10 cellular contexts compared by ENCODE assay signal in the genomic region with DNA sequence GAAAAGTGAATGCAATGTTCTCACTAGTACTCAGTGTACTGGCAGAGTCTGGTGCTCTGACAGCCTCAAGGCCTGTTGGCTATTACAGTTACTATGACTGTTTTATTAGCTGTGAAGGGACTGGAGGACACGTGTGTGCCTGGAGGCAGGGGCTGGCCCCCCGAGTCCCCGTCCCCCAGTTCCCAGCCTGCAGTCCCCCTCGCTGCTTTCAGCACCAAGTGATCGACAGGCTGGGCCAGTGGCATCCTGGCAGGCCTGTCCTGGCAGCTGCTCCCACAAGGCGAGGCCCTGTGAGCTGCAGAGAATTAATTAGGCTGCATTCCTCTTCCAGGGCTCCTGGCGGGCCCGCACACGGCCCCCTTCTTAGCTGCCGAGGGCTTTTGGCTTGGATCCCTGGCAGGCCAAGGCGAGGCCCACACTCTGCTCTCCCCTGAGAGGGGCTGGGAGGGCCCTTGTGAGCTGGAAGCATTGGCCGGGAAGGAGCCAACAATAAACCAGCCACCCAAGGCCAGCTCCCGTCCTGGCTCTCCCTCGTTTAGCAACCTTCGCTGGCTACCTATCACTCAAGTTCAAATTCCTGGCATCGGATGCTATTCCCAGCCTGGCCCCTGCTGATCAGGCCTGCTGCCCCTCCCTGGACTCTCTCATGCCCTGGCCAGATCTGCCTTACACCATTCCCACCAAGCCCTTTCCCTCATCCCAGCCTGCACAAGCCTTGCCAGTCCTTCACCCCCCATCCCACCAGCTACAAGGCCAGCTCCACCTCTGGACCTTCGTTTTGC. TPM values are rescaled to one million over a fixed set of nuclear protein-coding genes. Genes with fewer than 3 reads are reported as not detected.
DNase-seq lines count a peak whose midpoint lies in the region; ATAC-seq and TF ChIP-seq lines count a peak whose summit lies in the region.
"Had no signal": no experiment of that assay in that cellular context is flagged by ENCODE, and none has a peak within 500 bp of the region (broad histone marks: within the 10 kb centered on the region; RNA-seq: fewer than 3 reads in every experiment).

No MANE protein-coding gene starts in this region.

- H3K27ac Mint-ChIP-seq in activated T-cell treated with anti-CD3 and anti-CD28 coated beads, Interleukin-2, amount 50 U/mL, for 72 hours: no peak overlapping the region
- no peak overlapping the region for H3K27ac Mint-ChIP-seq in activated T-helper 17 cell treated with anti-CD3 and anti-CD28 coated beads, Interleukin-2, amount 50 U/mL, for 72 hours

- peak overlapping the region; percentile 52 to 61 for H3K27ac ChIP-seq in thoracic aorta
- no peak overlapping the region for H3K27ac ChIP-seq in colonic mucosa

- no peaks in the 10 kb centered on the region for H3K4me1 Mint-ChIP-seq in activated T-cell treated with anti-CD3 and anti-CD28 coated beads, Interleukin-2, amount 50 U/mL, for 72 hours (ENCODE audit: low read depth)
- H3K4me1 Mint-ChIP-seq in activated T-helper 17 cell treated with anti-CD3 and anti-CD28 coated beads, Interleukin-2, amount 50 U/mL, for 72 hours: peaks cover 4% of the 10 kb centered on the region

- H3K9me3 Mint-ChIP-seq in activated T-cell treated with anti-CD3 and anti-CD28 coated beads, Interleukin-2, amount 50 U/mL, for 72 hours: no peaks in the 10 kb centered on the region
- H3K9me3 Mint-ChIP-seq in activated T-helper 17 cell treated with anti-CD3 and anti-CD28 coated beads, Interleukin-2, amount 50 U/mL, for 72 hours: no peaks in the 10 kb centered on the region

- no peak for ATAC-seq in thoracic aorta (ENCODE audit: insufficient number of reproducible peaks, low FRiP score, low read depth)
- ATAC-seq in activated T-cell treated with anti-CD3 and anti-CD28 coated beads, Interleukin-2, amount 50 U/mL, for 72 hours (replicated peaks in 1 of 2): no peak
- no peak for ATAC-seq in activated T-helper 17 cell treated with anti-CD3 and anti-CD28 coated beads, Interleukin-2, amount 50 U/mL, for 72 hours (replicated peaks)

- H3K27me3 ChIP-seq in thoracic aorta (replicated peaks; ENCODE audit: insufficient read depth) (no peaks in the 10 kb centered on the region), colonic mucosa (no peaks in the 10 kb centered on the region)

- H3K9ac ChIP-seq in colonic mucosa (ENCODE audit: low read depth in 2 of 2, low read length in 2 of 2): no peak overlapping the region

- TF ChIP-seq CTCF in thoracic aorta (IDR thresholded peaks at IDR 0.05) (no peak), colonic mucosa (IDR thresholded peaks at IDR 0.05) (no peak)

- H3K9me3 ChIP-seq in thoracic aorta (no peaks in the 10 kb centered on the region), colonic mucosa (no peaks in the 10 kb centered on the region)

- no peak overlapping the region for H3K4me3 ChIP-seq in thoracic aorta
- no peak overlapping the region for H3K4me3 ChIP-seq in colonic mucosa

- H3K4me1 ChIP-seq in thoracic aorta (ENCODE audit: control insufficient read depth in 1 of 2, low read depth in 2 of 2): peaks cover 24 to 49% of the 10 kb centered on the region in 2 donors
- H3K4me1 ChIP-seq in colonic mucosa: peaks cover 4% of the 10 kb centered on the region

- intact Hi-C loops in colonic mucosa (cut with DNase I): no loop called here

- H3K27me3 Mint-ChIP-seq in activated T-cell treated with anti-CD3 and anti-CD28 coated beads, Interleukin-2, amount 50 U/mL, for 72 hours (ENCODE audit: low read depth): no peaks in the 10 kb centered on the region
- peaks cover 3% of the 10 kb centered on the region for H3K27me3 Mint-ChIP-seq in activated T-helper 17 cell treated with anti-CD3 and anti-CD28 coated beads, Interleukin-2, amount 50 U/mL, for 72 hours

- no peak overlapping the region for H3K4me3 Mint-ChIP-seq in activated T-cell treated with anti-CD3 and anti-CD28 coated beads, Interleukin-2, amount 50 U/mL, for 72 hours
- H3K4me3 Mint-ChIP-seq in activated T-helper 17 cell treated with anti-CD3 and anti-CD28 coated beads, Interleukin-2, amount 50 U/mL, for 72 hours: no peak overlapping the region

- H3K36me3 ChIP-seq in thoracic aorta (no peaks in the 10 kb centered on the region), colonic mucosa (no peaks in the 10 kb centered on the region)

- DNase-seq in NCI-H1694 treated with DMSO at 0.1 percent for 48 hours (lab: John Stamatoyannopoulos, UW) (peak; percentile 79), cerebellum (ENCODE audit: low spot score) (peak; percentile 77), medulla oblongata (ENCODE audit: extremely low spot score) (peak; percentile 65), thoracic aorta (ENCODE audit: low spot score) (no peak), colonic mucosa (no peak)
- no peak for DNase-seq in activated T-cell treated with anti-CD3 and anti-CD28 coated beads, Interleukin-2, amount 50 U/mL, for 72 hours
- DNase-seq: GF-D8, NCI-H2081 treated with DMSO at 0.1 percent for 48 hours had no signal

- no peaks in the 10 kb centered on the region for H3K36me3 Mint-ChIP-seq in activated T-cell treated with anti-CD3 and anti-CD28 coated beads, Interleukin-2, amount 50 U/mL, for 72 hours (ENCODE audit: insufficient read depth in 2 of 2)
- H3K36me3 Mint-ChIP-seq in activated T-helper 17 cell treated with anti-CD3 and anti-CD28 coated beads, Interleukin-2, amount 50 U/mL, for 72 hours (ENCODE audit: low read depth): no peaks in the 10 kb centered on the region

RNA-seq across cellular contexts. Expression of a gene that starts 9.8 kb away (rescaled TPM):
- total RNA-seq in cerebellum: not detected
- not detected for total RNA-seq in thoracic aorta
- 10 to 100 TPM in 1 of 2 donors, 1 to 10 TPM in 1; 3.3 to 13.5 TPM for total RNA-seq in colonic mucosa
- total RNA-seq in activated T-cell treated with anti-CD3 and anti-CD28 coated beads, Interleukin-2, amount 50 U/mL, for 72 hours: not detected
- total RNA-seq in activated T-helper 17 cell treated with anti-CD3 and anti-CD28 coated beads, Interleukin-2, amount 50 U/mL, for 72 hours: not detected
- total RNA-seq: temporal lobe had no signal

Comparison
In these comparisons a context has a peak if more than half of its experiments do, and no peak if none do; other contexts are left out.
1. DNase-seq: peak in NCI-H1694 treated with DMSO at 0.1 percent for 48 hours (single experiment), cerebellum (single experiment) and medulla oblongata (single experiment); none in thoracic aorta (single experiment), colonic mucosa (single experiment) and activated T-cell treated with anti-CD3 and anti-CD28 coated beads, Interleukin-2, amount 50 U/mL, for 72 hours (0 of 2).